In genomic region chr14:103220982-103221641, GRCh38 we compare ENCODE assay signal across 12 cellular contexts.
DNase-seq lines count a peak whose midpoint lies in the region; ATAC-seq and TF ChIP-seq lines count a peak whose summit lies in the region.
"Had no signal": no experiment of that assay in that cellular context is flagged by ENCODE, and none has a peak within 500 bp of the region (broad histone marks: within the 10 kb centered on the region; RNA-seq: fewer than 3 reads in every experiment).

No MANE protein-coding gene starts in this region.

- H3K4me2 ChIP-seq in GM23338 = peak overlapping the region; percentile 81

- no peak overlapping the region for H3K27ac Mint-ChIP-seq in GM23338
- H3K27ac Mint-ChIP-seq: activated naive CD4-positive, alpha-beta T cell treated with anti-CD3 and anti-CD28 coated beads, Interleukin-2, amount 50 U/mL, for 24 hours; CD4-positive, alpha-beta memory T cell; dendritic cell treated with granulocyte-macrophage colony-stimulating factor and Interleukin-4, amounts not matched to agents 40 ng/mL and 50 ng/mL, for 4 days had no signal

- peaks cover 41% of the 10 kb centered on the region for H3K27me3 ChIP-seq in GM23338 (ENCODE audit: insufficient read depth)
- peaks cover 13% of the 10 kb centered on the region for H3K27me3 ChIP-seq in colonic mucosa
- peaks cover 27% of the 10 kb centered on the region for H3K27me3 ChIP-seq in iPS-15b (ENCODE audit: control insufficient read depth, insufficient read depth, low read length)
- 0 out of 2 replicates have a peak, but pooled peaks cover 2% of the 10 kb centered on the region for H3K27me3 ChIP-seq in BE2C

- TF ChIP-seq CTCF in GM23338 (conservative IDR thresholded peaks at IDR 0.05; ENCODE audit: low read depth in 2 of 2) (no peak), colonic mucosa (IDR thresholded peaks at IDR 0.05) (no peak), BE2C (IDR thresholded peaks at IDR 0.05; ENCODE audit: low read depth, low read length) (no peak)

- ATAC-seq in GM23338 (peak; percentile 7), HG03095 (IDR thresholded peaks at IDR 0.05; ENCODE audit: unreplicated experiment) (no peak)

- H3K36me3 ChIP-seq in GM23338 (ENCODE audit: insufficient read depth) (no peaks in the 10 kb centered on the region), colonic mucosa (no peaks in the 10 kb centered on the region), iPS-15b (ENCODE audit: control insufficient read depth, insufficient read depth, low read length) (no peaks in the 10 kb centered on the region), BE2C (no peaks in the 10 kb centered on the region)

- peak overlapping the region; percentile 90 for H2AFZ ChIP-seq in GM23338

- peaks cover 30% of the 10 kb centered on the region for H3K27me3 Mint-ChIP-seq in GM23338 (ENCODE audit: insufficient read depth, low read depth, poor library complexity)

- no peaks in the 10 kb centered on the region; the same call in 2 of the 3 replicates for H3K36me3 Mint-ChIP-seq in GM23338 (ENCODE audit: low read depth)
- H3K36me3 Mint-ChIP-seq: activated naive CD4-positive, alpha-beta T cell treated with anti-CD3 and anti-CD28 coated beads, Interleukin-2, amount 50 U/mL, for 24 hours; CD4-positive, alpha-beta memory T cell had no signal

- H3K4me3 ChIP-seq in GM23338 = peak overlapping the region; percentile 58
- H3K4me3 ChIP-seq in colonic mucosa = peak overlapping the region; percentile 22
- peak overlapping the region; percentile 49 for H3K4me3 ChIP-seq in iPS-15b (ENCODE audit: low read depth, low read length)
- peak overlapping the region in 6 of 7 experiments; percentile 2 to 31 (median 20) for H3K4me3 ChIP-seq in skin epidermis
- H3K4me3 ChIP-seq in BE2C (ENCODE audit: low read depth, low read length) = no peak overlapping the region

- no peaks in the 10 kb centered on the region for H4K20me1 ChIP-seq in GM23338 (replicated peaks; ENCODE audit: insufficient read depth)

- H3K4me1 ChIP-seq in GM23338 (ENCODE audit: insufficient read depth) (peaks cover 7% of the 10 kb centered on the region; the same call in 1 of the 2 replicates), colonic mucosa (no peaks in the 10 kb centered on the region), iPS-15b (ENCODE audit: control insufficient read depth, insufficient read depth, low read length) (peaks cover 3% of the 10 kb centered on the region), BE2C (no peaks in the 10 kb centered on the region)

- H3K9ac ChIP-seq in colonic mucosa (ENCODE audit: low read depth in 2 of 2, low read length in 2 of 2) (no peak overlapping the region), iPS-15b (ENCODE audit: low read depth, low read length) (no peak overlapping the region)

- 0 out of 2 replicates have a peak, but pooled peaks cover 4% of the 10 kb centered on the region for H3F3A ChIP-seq in GM23338 (replicated peaks; ENCODE audit: low read depth)

- H3K9me3 ChIP-seq in colonic mucosa = no peaks in the 10 kb centered on the region
- no peaks in the 10 kb centered on the region for H3K9me3 ChIP-seq in iPS-15b (ENCODE audit: control insufficient read depth, insufficient read depth, low read length)
- no peaks in the 10 kb centered on the region for H3K9me3 ChIP-seq in BE2C

- H3K27ac ChIP-seq in GM23338 (ENCODE audit: low read depth) = no peak overlapping the region
- no peak overlapping the region for H3K27ac ChIP-seq in colonic mucosa
- peak overlapping the region in 1 of 21 experiments; percentile 56 for H3K27ac ChIP-seq in skin epidermis

- no peak for DNase-seq in GM23338 (ENCODE audit: low spot score)
- no peak for DNase-seq in colonic mucosa
- no peak for DNase-seq in SKM-1 treated with dmso at 0.1 percent for 144 hours (lab: John Stamatoyannopoulos, UW; ENCODE audit: unreplicated experiment)
- no peak for DNase-seq in BE2C
- DNase-seq in ecto neural progenitor cell (ENCODE audit: low spot score) = no peak
- DNase-seq: activated CD8-positive, alpha-beta memory T cell treated with anti-CD3 and anti-CD28 coated beads for 24 hours; CD4-positive, alpha-beta memory T cell had no signal

- peak overlapping the region; percentile 67 for H3K4me3 Mint-ChIP-seq in GM23338
- H3K4me3 Mint-ChIP-seq: activated naive CD4-positive, alpha-beta T cell treated with anti-CD3 and anti-CD28 coated beads, Interleukin-2, amount 50 U/mL, for 24 hours; CD4-positive, alpha-beta memory T cell; dendritic cell treated with granulocyte-macrophage colony-stimulating factor and Interleukin-4, amounts not matched to agents 40 ng/mL and 50 ng/mL, for 4 days had no signal

- intact Hi-C loops in colonic mucosa (cut with DNase I) = no loop called here

- peaks cover 16% of the 10 kb centered on the region for H3K4me1 Mint-ChIP-seq in GM23338
- H3K4me1 Mint-ChIP-seq: activated naive CD4-positive, alpha-beta T cell treated with anti-CD3 and anti-CD28 coated beads, Interleukin-2, amount 50 U/mL, for 24 hours had no signal

- H3K9me3 Mint-ChIP-seq in GM23338 = no peaks in the 10 kb centered on the region
- H3K9me3 Mint-ChIP-seq: activated naive CD4-positive, alpha-beta T cell treated with anti-CD3 and anti-CD28 coated beads, Interleukin-2, amount 50 U/mL, for 24 hours; dendritic cell treated with granulocyte-macrophage colony-stimulating factor and Interleukin-4, amounts not matched to agents 40 ng/mL and 50 ng/mL, for 4 days had no signal

- H3K79me2 ChIP-seq in GM23338 (replicated peaks; ENCODE audit: insufficient read depth) = no peaks in the 10 kb centered on the region

- no peaks in the 10 kb centered on the region for H3K9me2 ChIP-seq in GM23338 (ENCODE audit: insufficient read depth)

TF ChIP-seq in GM23338, 12 proteins besides CTCF, POLR2A, EP300 and RAD21:
- TF ChIP-seq ETS1 (IDR thresholded peaks at IDR 0.05) = no peak
- TF ChIP-seq EZH2 (IDR thresholded peaks at IDR 0.05; ENCODE audit: low read depth, unreplicated experiment) = peak; percentile 65
